Comparison of ENCODE assay signal across 20 cellular contexts in genomic region chr1:17631410-17631809, GRCh38.
"Had no signal": no experiment of that assay in that cellular context is flagged by ENCODE, and none has a peak within 500 bp of the region (broad histone marks: within the 10 kb centered on the region; RNA-seq: fewer than 3 reads in every experiment).

No MANE protein-coding gene starts in this region.

- FAIRE-seq: endothelial cell of umbilical vein had no signal

- H3K9me3 ChIP-seq: SJSA1, suprapubic skin had no signal

- H3K27me3 Mint-ChIP-seq: activated CD8-positive, alpha-beta T cell treated with anti-CD3 and anti-CD28 coated beads for 36 hours; stimulated activated naive CD8-positive, alpha-beta T cell treated with anti-CD3 and anti-CD28 coated beads, Interleukin-15, amount 100 ng/mL, for 72 hours had no signal

- ATAC-seq: activated CD8-positive, alpha-beta T cell treated with anti-CD3 and anti-CD28 coated beads for 36 hours; activated T-helper 17 cell treated with anti-CD3 and anti-CD28 coated beads, Interleukin-2, amount 50 U/mL, for 72 hours; stimulated activated naive CD8-positive, alpha-beta T cell treated with anti-CD3 and anti-CD28 coated beads, Interleukin-15, amount 100 ng/mL, for 72 hours had no signal

- H3K4me3 Mint-ChIP-seq: activated CD8-positive, alpha-beta T cell treated with anti-CD3 and anti-CD28 coated beads for 36 hours; activated T-helper 17 cell treated with anti-CD3 and anti-CD28 coated beads, Interleukin-2, amount 50 U/mL, for 72 hours; central memory CD8-positive, alpha-beta T cell; nephron; stimulated activated naive CD8-positive, alpha-beta T cell treated with anti-CD3 and anti-CD28 coated beads, Interleukin-15, amount 100 ng/mL, for 72 hours had no signal

- H3K27ac Mint-ChIP-seq: activated CD8-positive, alpha-beta T cell treated with anti-CD3 and anti-CD28 coated beads for 36 hours; activated T-helper 17 cell treated with anti-CD3 and anti-CD28 coated beads, Interleukin-2, amount 50 U/mL, for 72 hours; nephron; stimulated activated naive CD8-positive, alpha-beta T cell treated with anti-CD3 and anti-CD28 coated beads, Interleukin-15, amount 100 ng/mL, for 72 hours had no signal

- DNase-seq: activated CD4-positive, alpha-beta T cell treated with anti-CD3 and anti-CD28 coated beads for 48 hours; activated CD4-positive, CD25-positive, alpha-beta regulatory T cell; activated CD8-positive, alpha-beta T cell treated with anti-CD3 and anti-CD28 coated beads for 36 hours; activated naive CD4-positive, alpha-beta T cell treated with Interleukin-2 at 50 U/mL for 16 hours; activated T-cell treated with anti-CD3 and anti-CD28 coated beads, Interleukin-2, amount 50 U/mL, for 1 hour; brain microvascular endothelial cell; effector CD8-positive, alpha-beta T cell; hypothalamus; islet precursor cell; midbrain; nucleus accumbens; retina; stimulated activated naive CD8-positive, alpha-beta T cell treated with anti-CD3 and anti-CD28 coated beads, Interleukin-15, amount 100 ng/mL, for 72 hours had no signal

- H3K27ac ChIP-seq: brain microvascular endothelial cell, SJSA1 had no signal

- H3K4me1 Mint-ChIP-seq: activated T-helper 17 cell treated with anti-CD3 and anti-CD28 coated beads, Interleukin-2, amount 50 U/mL, for 72 hours; central memory CD8-positive, alpha-beta T cell; nephron; stimulated activated naive CD8-positive, alpha-beta T cell treated with anti-CD3 and anti-CD28 coated beads, Interleukin-15, amount 100 ng/mL, for 72 hours had no signal

- H3K4me3 ChIP-seq: SJSA1, skin epidermis, suprapubic skin had no signal

- H3K9me3 Mint-ChIP-seq: activated CD8-positive, alpha-beta T cell treated with anti-CD3 and anti-CD28 coated beads for 36 hours; activated T-helper 17 cell treated with anti-CD3 and anti-CD28 coated beads, Interleukin-2, amount 50 U/mL, for 72 hours; central memory CD8-positive, alpha-beta T cell; nephron; stimulated activated naive CD8-positive, alpha-beta T cell treated with anti-CD3 and anti-CD28 coated beads, Interleukin-15, amount 100 ng/mL, for 72 hours had no signal

- H3K27me3 ChIP-seq: brain microvascular endothelial cell, SJSA1, suprapubic skin had no signal
